Comparison of ENCODE assay signal across 8 cellular contexts in genomic region chr4:152735302-152735917, GRCh38. TPM values are rescaled to one million over a fixed set of nuclear protein-coding genes. Genes with fewer than 3 reads are reported as not detected.
DNase-seq lines count a peak whose midpoint lies in the region; ATAC-seq, FAIRE-seq and TF ChIP-seq lines count a peak whose summit lies in the region.

No MANE protein-coding gene starts in this region.

- no peaks in the 10 kb centered on the region for H4K20me1 ChIP-seq in OCI-LY1 (ENCODE audit: insufficient read depth, low read length)

- no peaks in the 10 kb centered on the region for H3K79me2 ChIP-seq in OCI-LY1 (ENCODE audit: insufficient read depth, low read length)

- DNase-seq in CD1c-positive myeloid dendritic cell (ENCODE audit: extremely low spot score), result peak; percentile 35
- peak; percentile 46 for DNase-seq in epithelial cell of esophagus (ENCODE audit: low read depth)
- no peak for DNase-seq in pancreas
- no peak for DNase-seq in GM19238 (ENCODE audit: insufficient read length, low spot score)

- H3K27me3 ChIP-seq in OCI-LY1 (ENCODE audit: insufficient read depth, low read length) (no peaks in the 10 kb centered on the region; the same call in 1 of the 2 replicates), pancreas (no peaks in the 10 kb centered on the region)

- H3K9ac ChIP-seq in OCI-LY1 (ENCODE audit: low read length), result no peak overlapping the region

- intact Hi-C loops in pancreas (cut with DNase I), result no loop called here

- no peak overlapping the region for H2AFZ ChIP-seq in OCI-LY1 (ENCODE audit: low read length)

- ATAC-seq in GM21423 (IDR thresholded peaks at IDR 0.05; ENCODE audit: unreplicated experiment), result peak; percentile 60
- ATAC-seq in pancreas, result peak in 3 of 4 donors; percentile 56 to 77 (median 59)
- ATAC-seq in HG02852 (IDR thresholded peaks at IDR 0.05; ENCODE audit: unreplicated experiment), result no peak
- ATAC-seq in HG03280 (IDR thresholded peaks at IDR 0.05; ENCODE audit: unreplicated experiment), result no peak

- no peak overlapping the region for H3K4me2 ChIP-seq in OCI-LY1 (ENCODE audit: low read length)

- TF ChIP-seq CTCF in OCI-LY1 (IDR thresholded peaks at IDR 0.05; ENCODE audit: low read length) (peak; percentile 79), epithelial cell of esophagus (IDR thresholded peaks at IDR 0.05; ENCODE audit: insufficient read depth, low read depth, low read length, missing control alignments) (peak; percentile 53), pancreas (IDR thresholded peaks at IDR 0.05) (peak in 2 of 4 donors; percentile 32 to 34)

- no peaks in the 10 kb centered on the region for H3F3A ChIP-seq in OCI-LY1 (ENCODE audit: insufficient read depth, low read length)

- no peak overlapping the region for H3K27ac ChIP-seq in OCI-LY1 (ENCODE audit: low read depth, low read length, poor library complexity, severe bottlenecking)
- H3K27ac ChIP-seq in pancreas, result no peak overlapping the region

- no peaks in the 10 kb centered on the region for H3K9me2 ChIP-seq in OCI-LY1 (ENCODE audit: low read depth, low read length)

- FAIRE-seq in pancreas (lab: Jason Lieb, UNC), result no peak

- H3K36me3 ChIP-seq in OCI-LY1 (ENCODE audit: insufficient read depth, low read length), result no peaks in the 10 kb centered on the region
- H3K36me3 ChIP-seq in pancreas, result no peaks in the 10 kb centered on the region

- no peaks in the 10 kb centered on the region for H3K9me3 ChIP-seq in OCI-LY1 (ENCODE audit: low read length)
- H3K9me3 ChIP-seq in pancreas, result no peaks in the 10 kb centered on the region

- H3K4me1 ChIP-seq in OCI-LY1 (ENCODE audit: insufficient read depth, low read length, severe bottlenecking) (no peaks in the 10 kb centered on the region), pancreas (no peaks in the 10 kb centered on the region)

- H3K4me3 ChIP-seq in OCI-LY1 (ENCODE audit: low read depth, low read length, poor library complexity, severe bottlenecking) (no peak overlapping the region), epithelial cell of esophagus (ENCODE audit: low read length) (no peak overlapping the region), pancreas (no peak overlapping the region)

- WGBS in pancreas, 2 donors, result 6 to 7% methylated on average over 2 of the region's 2 CpGs

RNA-seq across cellular contexts. Expression of gene TIGD4, which starts 44.1 kb away (rescaled TPM):
- total RNA-seq in pancreas, result under 1 TPM; 0.06 to 0.59 (median 0.17) TPM
- under 1 TPM in 1 of 2 donors, not detected in 1; 0.35 TPM for polyA plus RNA-seq in pancreas

RNA-seq across cellular contexts. Expression of gene ARFIP1, which starts 44.3 kb away (rescaled TPM):
- total RNA-seq in pancreas, result 10 to 100 TPM in 5 of 6 donors, 1 to 10 TPM in 1; 9.4 to 20.6 (median 11.7) TPM
- polyA plus RNA-seq in pancreas, result 10 to 100 TPM in 1 of 2 donors, 1 to 10 TPM in 1; 9.2 to 11.6 TPM

RNA-seq across cellular contexts. Expression of gene TMEM154, which starts 55.6 kb away (rescaled TPM):
- total RNA-seq in pancreas, result 1 to 10 TPM in 2 of 6 donors, under 1 TPM in 4; 0.05 to 3.3 (median 0.72) TPM
- polyA plus RNA-seq in pancreas, result under 1 TPM; 0.12 to 0.15 TPM

Comparison
In these comparisons a context has a peak if more than half of its experiments do, and no peak if none do; other contexts are left out.
1. DNase-seq: peak in CD1c-positive myeloid dendritic cell (single experiment) and epithelial cell of esophagus (single experiment); none in pancreas (0 of 6) and GM19238 (single experiment).
2. ATAC-seq: peak in GM21423 (single experiment) and pancreas (3 of 4); none in HG02852 (single experiment) and HG03280 (single experiment).